1 cellular context compared by ENCODE assay signal in the genomic region with DNA sequence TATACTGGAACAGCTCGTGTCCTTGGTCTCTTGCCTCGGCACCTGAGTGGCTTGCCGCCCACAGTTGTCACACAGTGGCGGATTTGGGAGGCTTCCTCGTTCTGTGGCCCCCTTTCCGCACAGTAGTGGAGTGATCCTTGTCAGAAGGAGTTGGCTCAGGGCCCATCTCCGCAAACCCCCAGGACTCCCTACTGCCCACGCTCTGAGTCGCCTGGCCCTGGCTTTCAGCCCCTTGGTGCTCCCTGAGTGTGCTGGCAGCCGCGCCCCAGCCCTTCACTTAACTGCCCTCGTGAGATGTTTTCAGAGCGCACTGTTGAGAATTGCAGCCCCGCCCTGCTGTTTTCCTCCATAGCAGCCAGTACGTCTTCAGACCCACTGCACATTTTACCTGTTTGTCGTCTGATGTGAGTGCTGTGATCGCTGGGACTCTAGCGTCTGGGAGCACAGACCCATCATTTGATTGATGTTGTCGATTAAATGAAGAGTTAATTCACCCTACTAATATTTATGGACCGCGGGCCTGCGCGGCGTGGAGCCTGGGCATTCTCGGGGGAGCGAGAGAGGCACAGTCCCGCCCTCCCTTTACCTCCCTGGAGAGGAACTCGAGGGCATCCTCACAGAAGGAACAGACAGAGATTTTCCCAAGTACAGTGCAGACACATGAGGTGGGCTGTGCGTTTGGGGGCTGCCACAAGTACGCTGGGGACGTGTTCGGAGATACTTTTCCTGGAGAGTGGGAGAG.
TF ChIP-seq lines count a peak whose summit lies in the region.

No MANE protein-coding gene starts in this region.

TF ChIP-seq in IMR-90, 13 proteins besides CTCF, POLR2A, EP300 and RAD21 (continued from another document):
- TF ChIP-seq FOS (IDR thresholded peaks at IDR 0.05; ENCODE audit: low read depth, low read length), result no peak
